In genomic region chr4:52987401-52988056, GRCh38 we compare ENCODE assay signal across 21 cellular contexts.
"Had no signal": no experiment of that assay in that cellular context is flagged by ENCODE, and none has a peak within 500 bp of the region (broad histone marks: within the 10 kb centered on the region; RNA-seq: fewer than 3 reads in every experiment).

No MANE protein-coding gene starts in this region.

- DNase-seq: activated CD4-positive, alpha-beta T cell treated with anti-CD3 and anti-CD28 coated beads for 36 hours; activated CD4-positive, alpha-beta T cell treated with anti-CD3 and anti-CD28 coated beads, Interleukin-2, amount 50 U/mL, for 48 hours; activated T-cell treated with anti-CD3 and anti-CD28 coated beads for 4 hours; amniotic stem cell; effector memory CD8-positive, alpha-beta T cell; foreskin keratinocyte; left cardiac atrium; lower lobe of right lung; nucleus accumbens; stimulated activated CD4-positive, alpha-beta T cell treated with anti-CD3 and anti-CD28 coated beads, Interleukin-12 subunit alpha, Interleukin-12 subunit beta, amount 100 ng/mL, for 4 hours; stimulated activated CD4-positive, alpha-beta T cell treated with anti-CD3 and anti-CD28 coated beads, Interleukin-1b, Interleukin-23, amount 100 ng/mL, for 48 hours; stimulated activated CD8-positive, alpha-beta memory T cell treated with anti-CD3 and anti-CD28 coated beads, Interleukin-4, amount 100 ng/mL, for 48 hours; stimulated activated naive CD4-positive, alpha-beta T cell; substantia nigra; T-cell; tibial artery had no signal

- H3K4me3 Mint-ChIP-seq: activated CD4-positive, alpha-beta T cell treated with anti-CD3 and anti-CD28 coated beads for 36 hours; activated naive CD8-positive, alpha-beta T cell; activated T-helper 1 cell treated with anti-CD3 and anti-CD28 coated beads, Interleukin-12 subunit alpha, Interleukin-12 subunit beta, Interleukin-2, Interleukin-4 antibody, amounts not matched to agents 30 ng/mL and 10 ng/mL and 1 ng/mL, durations not matched to agents 14 hours and 24 hours and 36 hours; effector memory CD8-positive, alpha-beta T cell; natural killer cell treated with Interleukin-12 subunit alpha and Interleukin-12 subunit beta and Interleukin-15 and Interleukin-18, amount 100 ng/mL, for 72 hours; T-cell; WTC11 had no signal

- ATAC-seq: activated CD4-positive, alpha-beta T cell treated with anti-CD3 and anti-CD28 coated beads for 36 hours; effector memory CD8-positive, alpha-beta T cell; foreskin keratinocyte; left cardiac atrium; lower lobe of right lung; natural killer cell treated with Interleukin-12 subunit alpha and Interleukin-12 subunit beta and Interleukin-15 and Interleukin-18, amount 100 ng/mL, for 72 hours; T-cell; WTC11 had no signal

- H3K36me3 ChIP-seq: lower lobe of right lung, tibial artery had no signal

- H3K9me3 Mint-ChIP-seq: activated T-helper 1 cell treated with anti-CD3 and anti-CD28 coated beads, Interleukin-12 subunit alpha, Interleukin-12 subunit beta, Interleukin-2, Interleukin-4 antibody, amounts not matched to agents 30 ng/mL and 10 ng/mL and 1 ng/mL, durations not matched to agents 14 hours and 24 hours and 36 hours; effector memory CD8-positive, alpha-beta T cell; natural killer cell treated with Interleukin-12 subunit alpha and Interleukin-12 subunit beta and Interleukin-15 and Interleukin-18, amount 100 ng/mL, for 72 hours; T-cell had no signal

- H3K27me3 ChIP-seq: foreskin keratinocyte, hepatocyte, tibial artery had no signal

- H3K36me3 Mint-ChIP-seq: natural killer cell treated with Interleukin-12 subunit alpha and Interleukin-12 subunit beta and Interleukin-15 and Interleukin-18, amount 100 ng/mL, for 72 hours; T-cell had no signal

- H3K27me3 Mint-ChIP-seq: activated CD4-positive, alpha-beta T cell treated with anti-CD3 and anti-CD28 coated beads for 36 hours; activated naive CD8-positive, alpha-beta T cell; effector memory CD8-positive, alpha-beta T cell; natural killer cell treated with Interleukin-12 subunit alpha and Interleukin-12 subunit beta and Interleukin-15 and Interleukin-18, amount 100 ng/mL, for 72 hours; T-cell had no signal

- H3K27ac Mint-ChIP-seq: activated CD4-positive, alpha-beta T cell treated with anti-CD3 and anti-CD28 coated beads for 36 hours; activated naive CD8-positive, alpha-beta T cell; activated T-helper 1 cell treated with anti-CD3 and anti-CD28 coated beads, Interleukin-12 subunit alpha, Interleukin-12 subunit beta, Interleukin-2, Interleukin-4 antibody, amounts not matched to agents 30 ng/mL and 10 ng/mL and 1 ng/mL, durations not matched to agents 14 hours and 24 hours and 36 hours; effector memory CD8-positive, alpha-beta T cell; natural killer cell treated with Interleukin-12 subunit alpha and Interleukin-12 subunit beta and Interleukin-15 and Interleukin-18, amount 100 ng/mL, for 72 hours; T-cell; WTC11 had no signal

- H3K4me3 ChIP-seq: hepatocyte, lower lobe of right lung, tibial artery had no signal

- H3K27ac ChIP-seq: foreskin keratinocyte, hepatocyte, lower lobe of right lung, tibial artery had no signal
